10 cellular contexts compared by ENCODE assay signal in genomic region chr7:28840515-28841125, GRCh38.
A peak's percentile ranks its signal among the peaks of the same experiment; 100 is the strongest.
DNase-seq lines count a peak whose midpoint lies in the region; ATAC-seq, FAIRE-seq and TF ChIP-seq lines count a peak whose summit lies in the region.
"Had no signal": no experiment of that assay in that cellular context is flagged by ENCODE, and none has a peak within 500 bp of the region (broad histone marks: within the 10 kb centered on the region; RNA-seq: fewer than 3 reads in every experiment).

No MANE protein-coding gene starts in this region.

- no peaks in the 10 kb centered on the region for H4K20me1 ChIP-seq in OCI-LY3 (ENCODE audit: insufficient read depth, low read length)

- H3K27me3 ChIP-seq in heart left ventricle (no peaks in the 10 kb centered on the region), OCI-LY3 (ENCODE audit: low read depth, low read length) (no peaks in the 10 kb centered on the region)
- no peaks in the 10 kb centered on the region for H3K27me3 ChIP-seq in naive thymus-derived CD4-positive, alpha-beta T cell (ENCODE audit: control insufficient read depth in 2 of 2, insufficient read depth in 2 of 2, low read length in 2 of 2)

- no peaks in the 10 kb centered on the region for H3K4me1 Mint-ChIP-seq in stimulated activated naive B cell treated with anti-CD40 and anti-IgM and Interleukin-4, amounts not matched to agents 10 μg/mL and 1 μg/mL and 100 μg/mL, for 72 hours
- no peaks in the 10 kb centered on the region for H3K4me1 Mint-ChIP-seq in naive thymus-derived CD4-positive, alpha-beta T cell
- H3K4me1 Mint-ChIP-seq: CD4-positive, CD25-positive, alpha-beta regulatory T cell had no signal

- no peak overlapping the region for H3K9ac ChIP-seq in OCI-LY3 (ENCODE audit: low read length)

- 83 to 87% (median 86%) methylated on average over 5 of the region's 5 CpGs for WGBS in heart left ventricle, 4 donors

- POLR2A ChIA-PET in naive thymus-derived CD4-positive, alpha-beta T cell (lab: Charles Lee), result no interaction called here

- DNase-seq in heart left ventricle (no peak), Right ventricle myocardium superior (no peak), fibroblast of pulmonary artery (ENCODE audit: low read depth) (peak; percentile 20), urothelium cell line (ENCODE audit: low spot score) (peak; percentile 29)
- no peak for DNase-seq in stimulated activated naive B cell treated with anti-CD40 and anti-IgM and Interleukin-4, amounts not matched to agents 10 μg/mL and 1 μg/mL and 100 μg/mL, for 72 hours
- no peak for DNase-seq in naive thymus-derived CD4-positive, alpha-beta T cell
- DNase-seq: CD4-positive, CD25-positive, alpha-beta regulatory T cell; head of caudate nucleus had no signal

- no peak overlapping the region for H3K4me3 Mint-ChIP-seq in stimulated activated naive B cell treated with anti-CD40 and anti-IgM and Interleukin-4, amounts not matched to agents 10 μg/mL and 1 μg/mL and 100 μg/mL, for 72 hours
- H3K4me3 Mint-ChIP-seq in naive thymus-derived CD4-positive, alpha-beta T cell, result no peak overlapping the region
- H3K4me3 Mint-ChIP-seq: CD4-positive, CD25-positive, alpha-beta regulatory T cell had no signal

- intact Hi-C loops in heart left ventricle (cut with DNase I) (loop anchor here in 2 of 10 donors (5.0 to 10.0 kb wide), 3 partner anchors 206 to 316 kb away; no protein-coding TSS in a partner anchor), Right ventricle myocardium superior (cut with DNase I) (no loop called here)
- intact Hi-C loops in naive thymus-derived CD4-positive, alpha-beta T cell (cut with micrococcal nuclease), result no loop called here

- peaks cover 0 to 1% of the 10 kb centered on the region in 2 donors for H3K9me3 Mint-ChIP-seq in stimulated activated naive B cell treated with anti-CD40 and anti-IgM and Interleukin-4, amounts not matched to agents 10 μg/mL and 1 μg/mL and 100 μg/mL, for 72 hours
- peaks cover 0 to 10% (median 2%) of the 10 kb centered on the region in 11 donors for H3K9me3 Mint-ChIP-seq in naive thymus-derived CD4-positive, alpha-beta T cell

- no peak for FAIRE-seq in urothelium cell line (lab: Jason Lieb, UNC)

- H3K79me2 ChIP-seq in OCI-LY3 (ENCODE audit: low read length), result no peaks in the 10 kb centered on the region

- CTCF ChIA-PET in naive thymus-derived CD4-positive, alpha-beta T cell (lab: Charles Lee), result no interaction called here

- no peaks in the 10 kb centered on the region for H3K36me3 Mint-ChIP-seq in stimulated activated naive B cell treated with anti-CD40 and anti-IgM and Interleukin-4, amounts not matched to agents 10 μg/mL and 1 μg/mL and 100 μg/mL, for 72 hours
- H3K36me3 Mint-ChIP-seq in naive thymus-derived CD4-positive, alpha-beta T cell, result peaks cover 0 to 3% (median 0%) of the 10 kb centered on the region in 5 donors
- H3K36me3 Mint-ChIP-seq: CD4-positive, CD25-positive, alpha-beta regulatory T cell had no signal

- H3K4me1 ChIP-seq in heart left ventricle (peaks cover 0 to 13% (median 0%) of the 10 kb centered on the region in 12 donors), OCI-LY3 (ENCODE audit: low read length) (no peaks in the 10 kb centered on the region)
- no peaks in the 10 kb centered on the region for H3K4me1 ChIP-seq in naive thymus-derived CD4-positive, alpha-beta T cell (ENCODE audit: control insufficient read depth in 2 of 2, insufficient read depth in 2 of 2, low read length in 2 of 2)

- peaks cover 13 to 20% of the 10 kb centered on the region in 2 donors for H3K27me3 Mint-ChIP-seq in stimulated activated naive B cell treated with anti-CD40 and anti-IgM and Interleukin-4, amounts not matched to agents 10 μg/mL and 1 μg/mL and 100 μg/mL, for 72 hours
- H3K27me3 Mint-ChIP-seq in naive thymus-derived CD4-positive, alpha-beta T cell, result peaks cover 10 to 40% (median 34%) of the 10 kb centered on the region in 5 donors

- no peak for TF ChIP-seq POLR2A in heart left ventricle (IDR thresholded peaks at IDR 0.05)

- no peaks in the 10 kb centered on the region for H3K36me3 ChIP-seq in heart left ventricle
- no peaks in the 10 kb centered on the region for H3K36me3 ChIP-seq in OCI-LY3 (replicated peaks; ENCODE audit: low read depth, low read length)
- no peaks in the 10 kb centered on the region for H3K36me3 ChIP-seq in naive thymus-derived CD4-positive, alpha-beta T cell (ENCODE audit: control insufficient read depth in 2 of 3, insufficient read depth in 3 of 3, low read length in 3 of 3)

- no peak overlapping the region for H2AFZ ChIP-seq in OCI-LY3 (ENCODE audit: low read depth, low read length)

- H3K4me3 ChIP-seq in heart left ventricle (no peak overlapping the region), OCI-LY3 (ENCODE audit: low read length) (no peak overlapping the region), fibroblast of pulmonary artery (replicated peaks; ENCODE audit: low read depth, low read length) (no peak overlapping the region)
- no peak overlapping the region for H3K4me3 ChIP-seq in naive thymus-derived CD4-positive, alpha-beta T cell (ENCODE audit: low read length)

- H3K27ac ChIP-seq in heart left ventricle (no peak overlapping the region), OCI-LY3 (ENCODE audit: low read length) (no peak overlapping the region)
- no peak overlapping the region for H3K27ac ChIP-seq in naive thymus-derived CD4-positive, alpha-beta T cell (ENCODE audit: low read depth, low read length)

- TF ChIP-seq CTCF in heart left ventricle (IDR thresholded peaks at IDR 0.05) (peak in 10 of 12 donors; percentile 24 to 49 (median 32)), OCI-LY3 (IDR thresholded peaks at IDR 0.05; ENCODE audit: low read depth, low read length) (peak; percentile 27), fibroblast of pulmonary artery (IDR thresholded peaks at IDR 0.05; ENCODE audit: low read length, missing control alignments) (peak; percentile 55)

- no peak overlapping the region for H3K4me2 ChIP-seq in OCI-LY3 (ENCODE audit: low read length)

- H3K9me3 ChIP-seq in heart left ventricle, result no peaks in the 10 kb centered on the region
- no peaks in the 10 kb centered on the region for H3K9me3 ChIP-seq in OCI-LY3 (ENCODE audit: insufficient read depth, low read length)
- no peaks in the 10 kb centered on the region for H3K9me3 ChIP-seq in naive thymus-derived CD4-positive, alpha-beta T cell (ENCODE audit: control insufficient read depth in 2 of 3, low read length in 3 of 3)

- ATAC-seq in heart left ventricle (no peak), Right ventricle myocardium superior (ENCODE audit: poor library complexity) (no peak), GM21737 (IDR thresholded peaks at IDR 0.05; ENCODE audit: unreplicated experiment) (no peak)
- no peak for ATAC-seq in stimulated activated naive B cell treated with anti-CD40 and anti-IgM and Interleukin-4, amounts not matched to agents 10 μg/mL and 1 μg/mL and 100 μg/mL, for 72 hours (replicated peaks)
- ATAC-seq in naive thymus-derived CD4-positive, alpha-beta T cell, result no peak

- H3K27ac Mint-ChIP-seq in stimulated activated naive B cell treated with anti-CD40 and anti-IgM and Interleukin-4, amounts not matched to agents 10 μg/mL and 1 μg/mL and 100 μg/mL, for 72 hours, result no peak overlapping the region
- no peak overlapping the region for H3K27ac Mint-ChIP-seq in naive thymus-derived CD4-positive, alpha-beta T cell
- H3K27ac Mint-ChIP-seq: CD4-positive, CD25-positive, alpha-beta regulatory T cell had no signal

Comparison
In these comparisons a context has a peak if more than half of its experiments do, and no peak if none do; other contexts are left out.
1. DNase-seq: peak in fibroblast of pulmonary artery (single experiment) and urothelium cell line (single experiment); none in heart left ventricle (0 of 5), Right ventricle myocardium superior (single experiment), stimulated activated naive B cell treated with anti-CD40 and anti-IgM and Interleukin-4, amounts not matched to agents 10 μg/mL and 1 μg/mL and 100 μg/mL, for 72 hours (single experiment) and naive thymus-derived CD4-positive, alpha-beta T cell (0 of 9).
2. Peak in every context shown above with its lines, with median percentiles within 50 percentile points of each other: CTCF ChIP-seq.